ENCODE assay signal across 29 cellular contexts in the genomic region with DNA sequence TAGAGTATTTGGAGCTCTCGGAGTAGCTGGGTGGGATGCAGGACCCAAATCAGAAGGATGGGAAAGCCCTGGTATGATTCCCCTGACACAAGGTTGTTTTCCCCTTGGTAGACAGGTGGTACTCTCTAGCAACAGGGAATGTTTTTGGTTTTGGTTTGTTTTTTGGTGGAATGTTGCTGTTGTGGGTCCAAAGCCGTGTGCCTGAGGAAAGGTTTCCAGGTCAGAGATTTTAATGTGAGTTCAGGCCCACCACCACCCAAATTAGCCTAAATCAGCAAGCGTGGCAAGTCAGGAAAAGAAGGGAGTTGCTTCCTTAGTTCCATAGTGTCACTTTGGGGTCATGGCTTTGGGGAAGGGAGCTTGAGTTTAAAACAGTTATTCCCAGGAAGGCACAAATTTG.
"Had no signal": no experiment of that assay in that cellular context is flagged by ENCODE, and none has a peak within 500 bp of the region (broad histone marks: within the 10 kb centered on the region; RNA-seq: fewer than 3 reads in every experiment).

No MANE protein-coding gene starts in this region.

- H3K36me3 ChIP-seq: breast epithelium, ovary, suprapubic skin, tibial nerve, WERI-Rb-1 had no signal

- H3K9me3 Mint-ChIP-seq: activated CD4-positive, alpha-beta T cell treated with anti-CD3 and anti-CD28 coated beads, Interleukin-2, amount 10 ng/mL, durations not matched to agents 24 days and 14 days; activated naive CD4-positive, alpha-beta T cell treated with anti-CD3 and anti-CD28 coated beads for 36 hours; stimulated activated memory B cell treated with anti-CD40 and anti-IgM and Interleukin-4, amounts not matched to agents 10 μg/mL and 1 μg/mL and 100 μg/mL, for 72 hours; T-helper 1 cell treated with Interleukin-12 subunit alpha and Interleukin-12 subunit beta and Interleukin-4 antibody, amounts not matched to agents 30 μg/mL and 1 μg/mL, for 36 hours had no signal

- H3K27me3 Mint-ChIP-seq: activated CD4-positive, alpha-beta T cell treated with anti-CD3 and anti-CD28 coated beads, Interleukin-2, amount 10 ng/mL, durations not matched to agents 24 days and 14 days; progenitor cell of endocrine pancreas; stimulated activated memory B cell treated with anti-CD40 and anti-IgM and Interleukin-4, amounts not matched to agents 10 μg/mL and 1 μg/mL and 100 μg/mL, for 72 hours had no signal

- H3K4me3 ChIP-seq: breast epithelium, esophagus muscularis mucosa, heart left ventricle, left ventricle myocardium inferior, lung, mucosa of descending colon, ovary, sigmoid colon, suprapubic skin, tibial nerve had no signal

- H3K27ac ChIP-seq: breast epithelium, esophagus muscularis mucosa, foreskin keratinocyte, heart left ventricle, left ventricle myocardium inferior, ovary, sigmoid colon, suprapubic skin, tibial nerve, WERI-Rb-1 had no signal

- FAIRE-seq: small intestine, urothelium cell line had no signal

- H3K36me3 Mint-ChIP-seq: stimulated activated memory B cell treated with anti-CD40 and anti-IgM and Interleukin-4, amounts not matched to agents 10 μg/mL and 1 μg/mL and 100 μg/mL, for 72 hours had no signal

- H3K4me1 ChIP-seq: breast epithelium, foreskin keratinocyte, suprapubic skin, tibial nerve had no signal

- H3K4me3 Mint-ChIP-seq: activated CD4-positive, alpha-beta T cell treated with anti-CD3 and anti-CD28 coated beads, Interleukin-2, amount 10 ng/mL, durations not matched to agents 24 days and 14 days; activated CD8-positive, alpha-beta memory T cell treated with anti-CD3 and anti-CD28 coated beads, Interleukin-2, amount 10 ng/mL, durations not matched to agents 7 days and 5 days; activated CD8-positive, alpha-beta T cell treated with anti-CD3 and anti-CD28 coated beads, Interleukin-2, amount 10 ng/mL, durations not matched to agents 7 days and 5 days; activated naive CD4-positive, alpha-beta T cell treated with anti-CD3 and anti-CD28 coated beads for 36 hours; stimulated activated memory B cell treated with anti-CD40 and anti-IgM and Interleukin-4, amounts not matched to agents 10 μg/mL and 1 μg/mL and 100 μg/mL, for 72 hours; T-helper 1 cell treated with Interleukin-12 subunit alpha and Interleukin-12 subunit beta and Interleukin-4 antibody, amounts not matched to agents 30 μg/mL and 1 μg/mL, for 36 hours had no signal

- ATAC-seq: activated CD4-positive, CD25-positive, alpha-beta regulatory T cell treated with anti-CD3 and anti-CD28 coated beads, Interleukin-2, amount 50 U/mL, for 24 hours; foreskin keratinocyte; mucosa of descending colon; stimulated activated memory B cell treated with anti-CD40 and anti-IgM and Interleukin-4, amounts not matched to agents 10 μg/mL and 1 μg/mL and 100 μg/mL, for 72 hours had no signal

- H3K4me1 Mint-ChIP-seq: activated CD8-positive, alpha-beta memory T cell treated with anti-CD3 and anti-CD28 coated beads, Interleukin-2, amount 10 ng/mL, durations not matched to agents 7 days and 5 days; stimulated activated memory B cell treated with anti-CD40 and anti-IgM and Interleukin-4, amounts not matched to agents 10 μg/mL and 1 μg/mL and 100 μg/mL, for 72 hours had no signal

- H3K9me3 ChIP-seq: breast epithelium, esophagus muscularis mucosa, heart left ventricle, left ventricle myocardium inferior, mucosa of descending colon, ovary, sigmoid colon, suprapubic skin, tibial nerve had no signal

- H3K27ac Mint-ChIP-seq: activated CD4-positive, alpha-beta T cell treated with anti-CD3 and anti-CD28 coated beads, Interleukin-2, amount 10 ng/mL, durations not matched to agents 24 days and 14 days; activated CD8-positive, alpha-beta memory T cell treated with anti-CD3 and anti-CD28 coated beads, Interleukin-2, amount 10 ng/mL, durations not matched to agents 7 days and 5 days; activated CD8-positive, alpha-beta T cell treated with anti-CD3 and anti-CD28 coated beads, Interleukin-2, amount 10 ng/mL, durations not matched to agents 7 days and 5 days; activated naive CD4-positive, alpha-beta T cell treated with anti-CD3 and anti-CD28 coated beads for 36 hours; progenitor cell of endocrine pancreas; stimulated activated memory B cell treated with anti-CD40 and anti-IgM and Interleukin-4, amounts not matched to agents 10 μg/mL and 1 μg/mL and 100 μg/mL, for 72 hours; T-helper 1 cell treated with Interleukin-12 subunit alpha and Interleukin-12 subunit beta and Interleukin-4 antibody, amounts not matched to agents 30 μg/mL and 1 μg/mL, for 36 hours had no signal

- H3K27me3 ChIP-seq: breast epithelium, esophagus muscularis mucosa, foreskin keratinocyte, heart left ventricle, ovary, sigmoid colon, suprapubic skin, tibial nerve had no signal

- DNase-seq: activated CD4-positive, alpha-beta T cell treated with anti-CD3 and anti-CD28 coated beads, Interleukin-2, amount 10 ng/mL, durations not matched to agents 24 days and 14 days; activated CD8-positive, alpha-beta memory T cell treated with anti-CD3 and anti-CD28 coated beads, Interleukin-2, amount 10 ng/mL, durations not matched to agents 7 days and 5 days; activated CD8-positive, alpha-beta T cell treated with anti-CD3 and anti-CD28 coated beads, Interleukin-2, amount 10 ng/mL, durations not matched to agents 7 days and 5 days; activated effector memory CD4-positive, alpha-beta T cell treated with anti-CD3 and anti-CD28 coated beads, Interleukin-2, amount 50 U/mL, for 16 hours; activated naive CD4-positive, alpha-beta T cell treated with anti-CD3 and anti-CD28 coated beads for 36 hours; amygdala; central memory CD4-positive, alpha-beta T cell; foreskin keratinocyte; heart left ventricle; kidney glomerular epithelial cell; left ventricle myocardium inferior; mucosa of descending colon; ovary; retina; sigmoid colon; small intestine; stimulated activated CD4-positive, alpha-beta T cell treated with anti-CD3 and anti-CD28 coated beads, Interleukin-4, amount 100 ng/mL, for 24 hours; T1000; WERI-Rb-1 had no signal
